10 cellular contexts compared by ENCODE assay signal in the genomic region with DNA sequence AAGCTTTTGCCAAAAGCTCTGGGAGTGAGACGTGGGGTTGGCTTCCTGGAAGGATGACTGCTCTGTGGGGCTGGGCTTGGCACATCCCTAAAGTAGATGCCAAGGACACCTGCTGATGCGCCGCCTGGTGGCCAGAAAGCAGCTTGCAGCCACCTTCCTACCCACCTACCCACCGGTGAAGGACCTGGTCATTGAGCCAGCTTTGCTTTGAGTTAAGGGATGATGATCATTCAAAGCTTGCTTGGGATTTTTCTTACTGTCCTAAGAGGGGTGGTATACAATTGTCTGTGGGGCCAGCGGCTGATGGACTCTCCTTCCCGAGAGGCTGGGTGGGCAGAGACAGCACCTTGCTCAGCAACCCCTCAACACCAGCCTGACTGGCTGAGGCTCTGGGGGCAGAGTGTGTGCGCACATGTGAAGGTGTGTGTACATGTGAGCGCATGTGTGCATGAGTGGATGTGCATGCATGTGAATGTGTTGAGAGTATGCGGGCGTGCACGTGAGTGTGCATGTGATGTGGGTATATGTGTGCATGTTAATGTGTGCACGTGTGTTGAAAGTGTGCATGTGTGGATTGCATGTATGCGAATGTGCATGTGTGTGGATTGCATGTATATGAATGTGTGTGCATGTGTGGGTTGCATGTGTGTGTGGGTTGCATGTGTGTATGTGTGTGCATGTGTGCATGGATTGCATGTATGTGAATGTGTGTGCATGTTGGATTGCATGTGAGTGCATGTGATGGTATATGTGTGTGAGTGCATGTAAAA. TPM values are rescaled to one million over a fixed set of nuclear protein-coding genes. Genes with fewer than 3 reads are reported as not detected.
DNase-seq lines count a peak whose midpoint lies in the region; ATAC-seq, FAIRE-seq and TF ChIP-seq lines count a peak whose summit lies in the region.
"Had no signal": no experiment of that assay in that cellular context is flagged by ENCODE, and none has a peak within 500 bp of the region (broad histone marks: within the 10 kb centered on the region; RNA-seq: fewer than 3 reads in every experiment).

No MANE protein-coding gene starts in this region.

- H3K36me3 Mint-ChIP-seq in activated CD8-positive, alpha-beta T cell treated with anti-CD3 and anti-CD28 coated beads, Interleukin-2, amount 10 ng/mL, durations not matched to agents 7 days and 5 days (ENCODE audit: low read depth), result no peaks in the 10 kb centered on the region
- H3K36me3 Mint-ChIP-seq in naive thymus-derived CD4-positive, alpha-beta T cell, result no peaks in the 10 kb centered on the region

- H3K23me2 ChIP-seq in H1 (ENCODE audit: low read depth, low read length), result peaks cover 4% of the 10 kb centered on the region; the same call in 1 of the 2 replicates

- no peaks in the 10 kb centered on the region for H3K27me3 Mint-ChIP-seq in activated CD8-positive, alpha-beta T cell treated with anti-CD3 and anti-CD28 coated beads, Interleukin-2, amount 10 ng/mL, durations not matched to agents 7 days and 5 days (ENCODE audit: low read depth)
- H3K27me3 Mint-ChIP-seq in naive thymus-derived CD4-positive, alpha-beta T cell, result peaks cover 4 to 14% (median 12%) of the 10 kb centered on the region in 5 donors

- H4K91ac ChIP-seq in H1 (replicated peaks; ENCODE audit: insufficient read length, low read length), result no peak overlapping the region

- no peak overlapping the region for H2BK12ac ChIP-seq in H1 (ENCODE audit: low read depth, low read length)

- TF ChIP-seq RAD21 in H1 (IDR thresholded peaks at IDR 0.05 in 1 of 2, conservative IDR thresholded peaks at IDR 0.05 in 1 of 2; ENCODE audit: low read depth in 2 of 2, low read length in 2 of 2), result peak; percentile 72 to 76

- no peaks in the 10 kb centered on the region; a peak in 1 of 8 replicates for H3K36me3 ChIP-seq in H1 (ENCODE audit: control insufficient read depth in 2 of 4, insufficient read depth in 4 of 4, low read length in 3 of 4)
- no peaks in the 10 kb centered on the region for H3K36me3 ChIP-seq in naive thymus-derived CD4-positive, alpha-beta T cell (ENCODE audit: control insufficient read depth in 2 of 3, insufficient read depth in 3 of 3, low read length in 3 of 3)
- H3K36me3 ChIP-seq: BLaER1 had no signal

- no peak overlapping the region for H3K4me2 ChIP-seq in H1 (ENCODE audit: insufficient read depth in 1 of 2, low read depth in 2 of 2, low read length in 2 of 2)
- H3K4me2 ChIP-seq: BLaER1 had no signal

- H3K4me1 Mint-ChIP-seq in activated CD8-positive, alpha-beta T cell treated with anti-CD3 and anti-CD28 coated beads, Interleukin-2, amount 10 ng/mL, durations not matched to agents 7 days and 5 days (ENCODE audit: low read depth), result no peaks in the 10 kb centered on the region
- H3K4me1 Mint-ChIP-seq in naive thymus-derived CD4-positive, alpha-beta T cell, result peaks cover 0 to 9% (median 5%) of the 10 kb centered on the region in 7 donors

- FAIRE-seq in H1 (lab: Jason Lieb, UNC), result peak; percentile 70
- FAIRE-seq: colon had no signal

- no peak overlapping the region for H3K27ac Mint-ChIP-seq in activated CD8-positive, alpha-beta T cell treated with anti-CD3 and anti-CD28 coated beads, Interleukin-2, amount 10 ng/mL, durations not matched to agents 7 days and 5 days
- peak overlapping the region in 1 of 9 donors; percentile 15 for H3K27ac Mint-ChIP-seq in naive thymus-derived CD4-positive, alpha-beta T cell

- peak; percentile 93 to 99 (median 97) for TF ChIP-seq CTCF in H1 (IDR thresholded peaks at IDR 0.05; ENCODE audit: control extremely low read depth in 1 of 3, insufficient read depth in 1 of 3, low read depth in 1 of 3, low read length in 3 of 3)

- H3K4me3 ChIP-seq in H1 (ENCODE audit: extremely low read depth in 1 of 4, insufficient read depth in 2 of 4, low read depth in 3 of 4, low read length in 4 of 4), result no peak overlapping the region
- no peak overlapping the region for H3K4me3 ChIP-seq in naive thymus-derived CD4-positive, alpha-beta T cell (ENCODE audit: low read length)
- H3K4me3 ChIP-seq: BLaER1 had no signal

- H2BK120ac ChIP-seq in H1 (replicated peaks; ENCODE audit: low read depth, low read length), result no peak overlapping the region

- intact Hi-C loops in naive thymus-derived CD4-positive, alpha-beta T cell (cut with micrococcal nuclease), result loop anchor here (1.0 kb wide), 3 partner anchors 23 to 56 kb away; no protein-coding TSS in a partner anchor

- no peaks in the 10 kb centered on the region; a peak in 1 of 4 replicates for H3K9me3 ChIP-seq in H1 (ENCODE audit: insufficient read depth in 2 of 2, low read depth in 1 of 2, low read length in 1 of 2)
- no peaks in the 10 kb centered on the region for H3K9me3 ChIP-seq in naive thymus-derived CD4-positive, alpha-beta T cell (ENCODE audit: control insufficient read depth in 2 of 3, low read length in 3 of 3)
- H3K9me3 ChIP-seq: BLaER1 had no signal

- H2AFZ ChIP-seq in H1 (ENCODE audit: low read length), result no peak overlapping the region

- no peak overlapping the region for H4K8ac ChIP-seq in H1 (ENCODE audit: extremely low read depth, insufficient read depth, low read length)

- CTCF ChIA-PET in activated CD8-positive, alpha-beta T cell treated with anti-CD3 and anti-CD28 coated beads, Interleukin-2, amount 10 ng/mL, durations not matched to agents 7 days and 5 days (lab: Charles Lee), result interaction anchor here (0.7 to 2.0 kb wide), 15 partner anchors 9 to 349 kb away, joined by 3 to 14 read pairs (median 5); a partner anchor contains a TSS
- CTCF ChIA-PET in H1 (lab: Charles Lee; ENCODE audit: partially characterized antibody), result interaction anchor here (0.5 to 3.9 kb wide), 31 partner anchors 8 to 1741 kb away, joined by 3 to 26 read pairs (median 4); a partner anchor contains a TSS
- CTCF ChIA-PET in naive thymus-derived CD4-positive, alpha-beta T cell (lab: Charles Lee), result interaction anchor here (0.7 to 1.6 kb wide), 5 partner anchors 9 to 56 kb away, joined by 3 to 5 read pairs (median 3); no protein-coding TSS in a partner anchor

- peak overlapping the region; percentile 2; the same call in 1 of the 2 replicates for H2AK5ac ChIP-seq in H1 (ENCODE audit: low read depth, low read length)

- H2BK15ac ChIP-seq in H1 (ENCODE audit: low read length), result no peak overlapping the region

- H3K14ac ChIP-seq in H1 (ENCODE audit: insufficient read length), result no peak overlapping the region

- no peak overlapping the region for H3K27ac ChIP-seq in H1 (ENCODE audit: low read depth, low read length)
- no peak overlapping the region for H3K27ac ChIP-seq in naive thymus-derived CD4-positive, alpha-beta T cell (ENCODE audit: low read depth, low read length)
- H3K27ac ChIP-seq: BLaER1 had no signal

- no peak overlapping the region for H3K23ac ChIP-seq in H1 (ENCODE audit: insufficient read length)

- ATAC-seq in activated CD8-positive, alpha-beta T cell treated with anti-CD3 and anti-CD28 coated beads, Interleukin-2, amount 10 ng/mL, durations not matched to agents 7 days and 5 days, result peak; percentile 65
- ATAC-seq in naive thymus-derived CD4-positive, alpha-beta T cell, result peak; percentile 52
- ATAC-seq in GM19328 (IDR thresholded peaks at IDR 0.05; ENCODE audit: unreplicated experiment), result no peak

- no peaks in the 10 kb centered on the region for H3K4me1 ChIP-seq in H1 (replicated peaks in 1 of 4; ENCODE audit: control insufficient read depth in 3 of 4, insufficient read depth in 4 of 4, low read length in 3 of 4)
- no peaks in the 10 kb centered on the region for H3K4me1 ChIP-seq in naive thymus-derived CD4-positive, alpha-beta T cell (ENCODE audit: control insufficient read depth in 2 of 2, insufficient read depth in 2 of 2, low read length in 2 of 2)

- POLR2A ChIA-PET in activated CD8-positive, alpha-beta T cell treated with anti-CD3 and anti-CD28 coated beads, Interleukin-2, amount 10 ng/mL, durations not matched to agents 7 days and 5 days (lab: Charles Lee), result no interaction called here
- POLR2A ChIA-PET in H1 (lab: Charles Lee; ENCODE audit: partially characterized antibody), result no interaction called here
- POLR2A ChIA-PET in naive thymus-derived CD4-positive, alpha-beta T cell (lab: Charles Lee), result no interaction called here

- H4K5ac ChIP-seq in H1 (ENCODE audit: insufficient read length, low read depth, low read length), result no peak overlapping the region

- H3K18ac ChIP-seq in H1 (ENCODE audit: extremely low read depth, low read length), result no peak overlapping the region

- no peak overlapping the region; the same call in 1 of the 2 replicates for H2BK5ac ChIP-seq in H1 (ENCODE audit: low read depth, low read length)

- H4K20me1 ChIP-seq in H1 (replicated peaks in 1 of 2; ENCODE audit: control insufficient read depth in 1 of 2, insufficient read depth in 2 of 2, low read length in 2 of 2), result peaks cover 0 to 11% of the 10 kb centered on the region in 2 experiments
- H4K20me1 ChIP-seq: BLaER1 had no signal

- H3K56ac ChIP-seq in H1 (replicated peaks; ENCODE audit: insufficient read length, low read depth, low read length), result no peak overlapping the region

- H3K79me1 ChIP-seq in H1 (ENCODE audit: low read depth, low read length), result peaks cover 8% of the 10 kb centered on the region

- no peak overlapping the region for H3K4ac ChIP-seq in H1 (replicated peaks; ENCODE audit: insufficient read length, low read depth, low read length)

- DNase-seq in NCI-H1417 (lab: John Stamatoyannopoulos, UW) (peak; percentile 32 to 79 (median 70)), NCI-H1417 treated with DMSO at 0.1 percent for 48 hours (lab: John Stamatoyannopoulos, UW) (no peak), NCI-H2196 treated with DMSO at 0.1 percent for 48 hours (lab: John Stamatoyannopoulos, UW; ENCODE audit: unreplicated experiment) (peak; percentile 70), H1 (ENCODE audit: low read depth in 1 of 2, low spot score in 2 of 2) (peak in 1 of 2 experiments; percentile 94)
- peak; percentile 75 for DNase-seq in activated CD8-positive, alpha-beta T cell treated with anti-CD3 and anti-CD28 coated beads, Interleukin-2, amount 10 ng/mL, durations not matched to agents 7 days and 5 days
- peak; percentile 36 to 70 (median 54) for DNase-seq in naive thymus-derived CD4-positive, alpha-beta T cell
- peak; percentile 45 for DNase-seq in stimulated activated naive CD4-positive, alpha-beta T cell treated with Interleukin-2 at 50 U/mL for 16 hours (lab: John Stamatoyannopoulos, UW)

- H3K4me3 Mint-ChIP-seq in activated CD8-positive, alpha-beta T cell treated with anti-CD3 and anti-CD28 coated beads, Interleukin-2, amount 10 ng/mL, durations not matched to agents 7 days and 5 days, result no peak overlapping the region
- no peak overlapping the region for H3K4me3 Mint-ChIP-seq in naive thymus-derived CD4-positive, alpha-beta T cell

- TF ChIP-seq POLR2A in H1 (IDR thresholded peaks at IDR 0.05; ENCODE audit: control extremely low read depth in 1 of 2, low read depth in 2 of 2, low read length in 2 of 2), result no peak

- no peak for TF ChIP-seq EP300 in H1 (IDR thresholded peaks at IDR 0.05; ENCODE audit: borderline replicate concordance in 1 of 2, low read depth in 2 of 2, low read length in 2 of 2)

- no peak overlapping the region for H2BK20ac ChIP-seq in H1 (ENCODE audit: low read length)

- H3K9ac ChIP-seq in H1 (replicated peaks in 1 of 4; ENCODE audit: extremely low read depth in 1 of 4, low read depth in 3 of 4, low read length in 3 of 4), result no peak overlapping the region
- H3K9ac ChIP-seq: BLaER1 had no signal

- WGBS in H1 (ENCODE audit: extremely low coverage in 1 of 2, insufficient coverage in 1 of 2, insufficient read length in 1 of 2, insufficient replicate concordance in 2 of 2, low coverage in 1 of 2, low lambda C conversion rate in 2 of 2, missing lambda C conversion rate in 1 of 2), 2 experiments, result 69% methylated on average over 13 of the region's 13 CpGs; no CpG with 5 or more reads in 1 of the 2 experiments

- H3K27me3 ChIP-seq in H1 (replicated peaks in 1 of 4; ENCODE audit: control insufficient read depth in 3 of 4, extremely low read depth in 1 of 4, insufficient read depth in 3 of 4, low read length in 3 of 4), result peaks cover 0 to under 1% (median 0%) of the 10 kb centered on the region in 4 experiments; a peak in 1 of 7 replicates
- no peaks in the 10 kb centered on the region for H3K27me3 ChIP-seq in naive thymus-derived CD4-positive, alpha-beta T cell (ENCODE audit: control insufficient read depth in 2 of 2, insufficient read depth in 2 of 2, low read length in 2 of 2)
- H3K27me3 ChIP-seq: BLaER1 had no signal

- no peaks in the 10 kb centered on the region for H3K9me3 Mint-ChIP-seq in activated CD8-positive, alpha-beta T cell treated with anti-CD3 and anti-CD28 coated beads, Interleukin-2, amount 10 ng/mL, durations not matched to agents 7 days and 5 days (ENCODE audit: insufficient read depth)
- H3K9me3 Mint-ChIP-seq in naive thymus-derived CD4-positive, alpha-beta T cell, result peaks cover 0 to 9% (median 0%) of the 10 kb centered on the region in 11 donors

- H3K79me2 ChIP-seq in H1 (ENCODE audit: control insufficient read depth in 1 of 2, insufficient read depth in 2 of 2, low read length in 2 of 2), result no peaks in the 10 kb centered on the region

RNA-seq across cellular contexts. Expression of a gene that starts 18.6 kb away (rescaled TPM):
- total RNA-seq in activated CD8-positive, alpha-beta T cell treated with anti-CD3 and anti-CD28 coated beads, Interleukin-2, amount 10 ng/mL, durations not matched to agents 7 days and 5 days, result not detected
- 2.5 and 3.5 TPM in 2 replicates for total RNA-seq in H1 (2021; fragmentation: NEBNext Ultra II Directional; extraction: Animal tissue kit (Norgen Biotek cat#: 25700))
- 1.5 and 2.1 TPM in 2 replicates for polyA plus RNA-seq in H1 (2011; rRNA removed)
- polyA plus RNA-seq in H1 (2011; cell fraction: cytosol; rRNA removed), result 1.1 TPM
- polyA plus RNA-seq in H1 (2011; cell fraction: nucleus; rRNA removed), result 1.8 TPM
- 1.4 to 2.4 TPM (median 1.9 TPM) in 4 replicates for polyA plus RNA-seq in H1 (2012, experiment 1 of 2)
- polyA plus RNA-seq in H1 (2012, experiment 2 of 2), result 2.1 TPM
- 0.83 TPM for polyA plus RNA-seq in H1 (2013, experiment 1 of 2)
- polyA plus RNA-seq in H1 (2013, experiment 2 of 2), result 0.87 TPM
- polyA minus RNA-seq in H1 (2011; rRNA and poly(A)+ RNA removed), result 0.44 and 0.49 TPM in 2 replicates
- polyA minus RNA-seq in H1 (2011; cell fraction: cytosol; rRNA and poly(A)+ RNA removed), result 0.95 TPM
- polyA minus RNA-seq in H1 (2011; cell fraction: nucleus; rRNA and poly(A)+ RNA removed), result 1.3 TPM
- under 1 TPM in 1 of 5 experiments, not detected in 4; 0.10 TPM for total RNA-seq in naive thymus-derived CD4-positive, alpha-beta T cell
- not detected for polyA plus RNA-seq in naive thymus-derived CD4-positive, alpha-beta T cell

RNA-seq across cellular contexts. Expression of a gene that starts 32.0 kb away (rescaled TPM):
- total RNA-seq in activated CD8-positive, alpha-beta T cell treated with anti-CD3 and anti-CD28 coated beads, Interleukin-2, amount 10 ng/mL, durations not matched to agents 7 days and 5 days, result 10 to 100 TPM; 38.2 to 41.1 TPM
- 30.6 and 36.1 TPM in 2 replicates for total RNA-seq in H1 (2021; fragmentation: NEBNext Ultra II Directional; extraction: Animal tissue kit (Norgen Biotek cat#: 25700))
- 9.3 and 18.8 TPM in 2 replicates for polyA plus RNA-seq in H1 (2011; rRNA removed)
- polyA plus RNA-seq in H1 (2011; cell fraction: cytosol; rRNA removed), result 22.9 TPM
- 218 TPM for polyA plus RNA-seq in H1 (2011; cell fraction: nucleus; rRNA removed)
- 18.7 to 30.4 TPM (median 25.2 TPM) in 4 replicates for polyA plus RNA-seq in H1 (2012, experiment 1 of 2)
- 8.1 TPM for polyA plus RNA-seq in H1 (2012, experiment 2 of 2)
- polyA plus RNA-seq in H1 (2013, experiment 1 of 2), result 13.4 TPM
- 12.1 TPM for polyA plus RNA-seq in H1 (2013, experiment 2 of 2)
- polyA minus RNA-seq in H1 (2011; rRNA and poly(A)+ RNA removed), result 9.8 and 10.3 TPM in 2 replicates
- polyA minus RNA-seq in H1 (2011; cell fraction: cytosol; rRNA and poly(A)+ RNA removed), result 17.5 TPM
- polyA minus RNA-seq in H1 (2011; cell fraction: nucleus; rRNA and poly(A)+ RNA removed), result 28.1 TPM
- total RNA-seq in naive thymus-derived CD4-positive, alpha-beta T cell, result 100 to 1,000 TPM in 2 of 5 experiments, 10 to 100 TPM in 3; 41.5 to 214 (median 85.9) TPM
- 1 to 10 TPM; 3.8 to 6.4 TPM for polyA plus RNA-seq in naive thymus-derived CD4-positive, alpha-beta T cell

RNA-seq across cellular contexts. Expression of a gene that starts 33.0 kb away (rescaled TPM):
- 10 to 100 TPM; 74.4 to 78.5 TPM for total RNA-seq in activated CD8-positive, alpha-beta T cell treated with anti-CD3 and anti-CD28 coated beads, Interleukin-2, amount 10 ng/mL, durations not matched to agents 7 days and 5 days
- total RNA-seq in H1 (2021; fragmentation: NEBNext Ultra II Directional; extraction: Animal tissue kit (Norgen Biotek cat#: 25700)), result 30.7 and 32.6 TPM in 2 replicates
- polyA plus RNA-seq in H1 (2011; rRNA removed), result 23.0 and 28.3 TPM in 2 replicates
- polyA plus RNA-seq in H1 (2011; cell fraction: cytosol; rRNA removed), result 19.0 TPM
- polyA plus RNA-seq in H1 (2011; cell fraction: nucleus; rRNA removed), result 28.5 TPM
- 19.2 to 24.9 TPM (median 22.0 TPM) in 4 replicates for polyA plus RNA-seq in H1 (2012, experiment 1 of 2)
- 28.3 TPM for polyA plus RNA-seq in H1 (2012, experiment 2 of 2)
- 21.6 TPM for polyA plus RNA-seq in H1 (2013, experiment 1 of 2)
- 24.5 TPM for polyA plus RNA-seq in H1 (2013, experiment 2 of 2)
- polyA minus RNA-seq in H1 (2011; rRNA and poly(A)+ RNA removed), result 23.3 and 23.8 TPM in 2 replicates
- polyA minus RNA-seq in H1 (2011; cell fraction: cytosol; rRNA and poly(A)+ RNA removed), result 28.7 TPM
- 13.1 TPM for polyA minus RNA-seq in H1 (2011; cell fraction: nucleus; rRNA and poly(A)+ RNA removed)
- 10 to 100 TPM; 40.1 to 82.2 (median 43.0) TPM for total RNA-seq in naive thymus-derived CD4-positive, alpha-beta T cell
- 10 to 100 TPM; 11.2 to 11.4 TPM for polyA plus RNA-seq in naive thymus-derived CD4-positive, alpha-beta T cell
